In the genomic region with DNA sequence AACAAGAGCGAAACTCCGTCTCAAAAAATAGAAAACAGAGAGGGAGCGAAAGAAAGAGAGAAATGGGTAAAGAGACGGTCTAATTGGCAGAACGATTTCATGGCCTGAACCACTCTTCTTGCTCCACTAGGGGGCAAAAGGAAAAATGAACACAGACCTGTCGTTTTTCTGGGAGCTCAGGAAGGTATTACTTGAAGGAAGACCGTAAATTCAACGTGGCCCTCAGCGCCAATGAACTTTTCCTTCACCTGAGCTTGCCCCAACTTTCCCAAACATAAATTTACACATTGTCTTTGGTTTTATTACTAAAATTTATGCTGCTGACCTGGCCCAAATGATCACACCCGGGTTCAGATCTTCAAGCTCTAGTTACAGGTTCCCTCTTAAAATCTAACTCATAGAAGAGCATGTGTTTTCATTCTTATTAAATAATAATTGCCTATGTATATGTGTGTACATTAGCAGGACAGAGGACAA, we compare ENCODE assay signal across 8 cellular contexts.
DNase-seq lines count a peak whose midpoint lies in the region; ATAC-seq and TF ChIP-seq lines count a peak whose summit lies in the region.

No MANE protein-coding gene starts in this region.

- TF ChIP-seq CTCF in C4-2B (conservative IDR thresholded peaks at IDR 0.05) (peak; percentile 85), foreskin fibroblast (IDR thresholded peaks at IDR 0.05; ENCODE audit: low read depth, low read length) (peak; percentile 58)

- H3K27ac ChIP-seq in C4-2B: no peak overlapping the region

- intact Hi-C loops in sciatic nerve (cut with DNase I): no loop called here

- ATAC-seq in sciatic nerve: peak; percentile 51
- no peak for ATAC-seq in GM21717 (IDR thresholded peaks at IDR 0.05; ENCODE audit: unreplicated experiment)
- no peak for ATAC-seq in HG03095 (IDR thresholded peaks at IDR 0.05; ENCODE audit: unreplicated experiment)

- no peak overlapping the region for H3K4me3 ChIP-seq in foreskin fibroblast (ENCODE audit: low read depth in 1 of 2, low read length in 2 of 2)

- DNase-seq in H4 (ENCODE audit: low spot score): peak; percentile 42
- DNase-seq in RPMI7951 (ENCODE audit: low read depth): peak; percentile 72
- peak in 1 of 2 donors; percentile 59 for DNase-seq in foreskin fibroblast
- no peak for DNase-seq in sciatic nerve (ENCODE audit: low spot score)
- no peak for DNase-seq in stimulated activated CD4-positive, alpha-beta T cell treated with anti-CD3 and anti-CD28 coated beads, Interleukin-12 subunit alpha, Interleukin-12 subunit beta, amount 100 ng/mL, for 4 hours

Comparison
In these comparisons a context has a peak if more than half of its experiments do, and no peak if none do; other contexts are left out.
1. DNase-seq: peak in H4 (single experiment) and RPMI7951 (single experiment); none in sciatic nerve (single experiment) and stimulated activated CD4-positive, alpha-beta T cell treated with anti-CD3 and anti-CD28 coated beads, Interleukin-12 subunit alpha, Interleukin-12 subunit beta, amount 100 ng/mL, for 4 hours (single experiment).